8 cellular contexts compared by ENCODE assay signal in the genomic region with DNA sequence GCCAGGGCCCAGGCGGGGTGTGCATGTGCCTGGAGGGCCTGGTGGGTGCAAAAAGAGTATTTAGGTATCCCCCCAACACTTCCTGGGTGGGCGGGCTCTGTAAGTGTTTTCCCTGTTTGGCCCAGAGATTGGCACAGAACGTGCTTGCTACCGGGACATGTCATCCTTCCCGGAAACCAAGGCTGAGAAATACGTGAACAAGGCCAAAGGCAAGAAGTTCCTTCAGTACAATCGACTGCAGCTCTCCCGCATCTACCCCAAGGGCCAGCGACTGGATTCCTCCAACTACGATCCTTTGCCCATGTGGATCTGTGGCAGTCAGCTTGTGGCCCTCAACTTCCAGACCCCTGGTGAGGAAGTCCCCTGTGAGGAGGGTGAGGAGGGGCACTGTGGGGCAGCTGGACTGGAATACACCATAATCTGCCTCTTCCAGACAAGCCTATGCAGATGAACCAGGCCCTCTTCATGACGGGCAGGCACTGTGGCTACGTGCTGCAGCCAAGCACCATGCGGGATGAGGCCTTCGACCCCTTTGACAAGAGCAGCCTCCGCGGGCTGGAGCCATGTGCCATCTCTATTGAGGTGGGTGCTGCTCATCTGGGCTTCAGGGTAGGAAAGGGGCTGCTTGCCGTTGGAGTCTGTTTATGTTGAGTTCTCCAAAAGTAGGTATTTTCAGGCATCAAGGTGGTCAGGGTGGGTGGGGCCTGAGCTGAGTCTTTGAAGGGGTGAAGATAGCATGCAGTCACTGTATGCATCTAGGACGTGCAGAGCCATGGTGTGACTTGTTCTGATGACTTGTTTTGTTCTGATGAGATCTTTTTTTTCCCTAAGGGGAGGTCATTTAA. TPM values are rescaled to one million over a fixed set of nuclear protein-coding genes. Genes with fewer than 3 reads are reported as not detected.
DNase-seq lines count a peak whose midpoint lies in the region; ATAC-seq and TF ChIP-seq lines count a peak whose summit lies in the region.

No MANE protein-coding gene starts in this region.

- H3K4me3 ChIP-seq in PC-3 (ENCODE audit: low read length) (no peak overlapping the region), ascending aorta (no peak overlapping the region), stomach smooth muscle (ENCODE audit: low read length in 2 of 2) (no peak overlapping the region), MM.1S (ENCODE audit: low read length) (no peak overlapping the region)

- H3K27ac ChIP-seq in PC-3 (ENCODE audit: low read length): no peak overlapping the region
- peak overlapping the region; percentile 63 to 82 for H3K27ac ChIP-seq in ascending aorta
- H3K27ac ChIP-seq in stomach smooth muscle (ENCODE audit: low read length): peak overlapping the region; percentile 62
- H3K27ac ChIP-seq in MM.1S (ENCODE audit: low read length): no peak overlapping the region

- ATAC-seq in PC-3: peak; percentile 1; the same call in 1 of the 2 replicates
- no peak for ATAC-seq in left lobe of liver
- ATAC-seq in GM18511 (IDR thresholded peaks at IDR 0.05; ENCODE audit: unreplicated experiment): no peak

- H3K9ac ChIP-seq in PC-3 (ENCODE audit: low read length) (no peak overlapping the region), stomach smooth muscle (ENCODE audit: low read length in 2 of 2) (no peak overlapping the region), MM.1S (ENCODE audit: low read length) (no peak overlapping the region)

- DNase-seq in PC-3: no peak
- peak in 1 of 2 donors; percentile 69 for DNase-seq in ascending aorta (ENCODE audit: low spot score in 2 of 2)
- peak; percentile 44 for DNase-seq in left lobe of liver (ENCODE audit: low spot score)
- no peak for DNase-seq in NCI-H748 treated with DMSO at 0.1 percent for 48 hours (lab: John Stamatoyannopoulos, UW)
- DNase-seq in NCI-H1092 treated with DMSO at 0.1 percent for 48 hours (lab: John Stamatoyannopoulos, UW): no peak
- DNase-seq in MM.1S: no peak

- no peak overlapping the region for H2AFZ ChIP-seq in PC-3 (ENCODE audit: low read length)
- H2AFZ ChIP-seq in MM.1S (ENCODE audit: low read length): no peak overlapping the region

- H3K4me1 ChIP-seq in PC-3 (ENCODE audit: insufficient read depth, low read length) (peaks cover 13% of the 10 kb centered on the region), ascending aorta (peaks cover 8 to 48% of the 10 kb centered on the region in 2 donors), stomach smooth muscle (ENCODE audit: control insufficient read depth, insufficient read depth, low read length) (peaks cover 49% of the 10 kb centered on the region), MM.1S (ENCODE audit: low read length) (peaks cover 9% of the 10 kb centered on the region)

- TF ChIP-seq CTCF in PC-3 (conservative IDR thresholded peaks at IDR 0.05; ENCODE audit: low read depth, low read length) (no peak), ascending aorta (IDR thresholded peaks at IDR 0.05) (no peak), MM.1S (IDR thresholded peaks at IDR 0.05; ENCODE audit: low read length) (no peak)

- H3K4me2 ChIP-seq in PC-3 (ENCODE audit: low read length) (no peak overlapping the region), MM.1S (ENCODE audit: low read depth, low read length) (no peak overlapping the region)

- CTCF ChIA-PET in PC-3 (lab: Charles Lee): interaction anchor here (0.6 to 2.5 kb wide), 6 partner anchors 37 to 218 kb away, joined by 3 to 61 read pairs (median 5); partner anchors contain the start of gene LPIN3

- H3K36me3 ChIP-seq in PC-3 (ENCODE audit: low read depth, low read length): peaks cover 28% of the 10 kb centered on the region
- H3K36me3 ChIP-seq in ascending aorta: peaks cover 48 to 67% of the 10 kb centered on the region in 2 donors
- H3K36me3 ChIP-seq in stomach smooth muscle (ENCODE audit: control insufficient read depth in 2 of 2, insufficient read depth in 2 of 2, low read length in 2 of 2): peaks cover 31 to 56% of the 10 kb centered on the region in 2 donors
- peaks cover 11% of the 10 kb centered on the region; the same call in 1 of the 2 replicates for H3K36me3 ChIP-seq in MM.1S (replicated peaks; ENCODE audit: insufficient read depth, low read length)

- POLR2A ChIA-PET in PC-3 (lab: Charles Lee; ENCODE audit: unreplicated experiment): no interaction called here

- H3K27me3 ChIP-seq in PC-3 (ENCODE audit: low read length) (no peaks in the 10 kb centered on the region), ascending aorta (no peaks in the 10 kb centered on the region), stomach smooth muscle (ENCODE audit: control insufficient read depth in 1 of 2, insufficient read depth in 2 of 2, low read length in 2 of 2) (no peaks in the 10 kb centered on the region), MM.1S (replicated peaks; ENCODE audit: insufficient read depth, low read length) (no peaks in the 10 kb centered on the region)

- H3K9me3 ChIP-seq in PC-3 (ENCODE audit: low read length): no peaks in the 10 kb centered on the region
- H3K9me3 ChIP-seq in ascending aorta: no peaks in the 10 kb centered on the region
- no peaks in the 10 kb centered on the region for H3K9me3 ChIP-seq in stomach smooth muscle (ENCODE audit: control insufficient read depth in 2 of 2, low read length in 2 of 2)
- no peaks in the 10 kb centered on the region for H3K9me3 ChIP-seq in MM.1S (replicated peaks; ENCODE audit: insufficient read depth, low read length)

- H3K9me2 ChIP-seq in PC-3 (replicated peaks; ENCODE audit: low read length) (no peaks in the 10 kb centered on the region), MM.1S (replicated peaks; ENCODE audit: insufficient read depth, low read length) (no peaks in the 10 kb centered on the region)

- no TSS peak for BruUV-seq in PC-3 (replicated peaks; lab: Mats Ljungman, UMichigan)

- H3F3A ChIP-seq in PC-3 (ENCODE audit: low read length, unreplicated experiment): no peaks in the 10 kb centered on the region
- H3F3A ChIP-seq in MM.1S (ENCODE audit: insufficient read depth, low read length): peaks cover 5% of the 10 kb centered on the region; the same call in 1 of the 2 replicates

- H3K79me2 ChIP-seq in PC-3 (ENCODE audit: low read length): no peaks in the 10 kb centered on the region
- no peaks in the 10 kb centered on the region for H3K79me2 ChIP-seq in MM.1S (ENCODE audit: low read length)

- H4K20me1 ChIP-seq in PC-3 (ENCODE audit: low read length): no peaks in the 10 kb centered on the region
- peaks cover 7% of the 10 kb centered on the region; the same call in 1 of the 2 replicates for H4K20me1 ChIP-seq in MM.1S (ENCODE audit: insufficient read depth, low read length)

- intact Hi-C loops in PC-3 (cut with micrococcal nuclease): loop anchor here (1.0 kb wide), 2 partner anchors 60 to 168 kb away; partner anchors contain the start of gene LPIN3
- intact Hi-C loops in ascending aorta (cut with DNase I): loop anchor here (1.0 to 5.0 kb wide), 4 partner anchors 36 to 240 kb away; partner anchors contain the start of genes LPIN3 and PLCG1

RNA-seq across cellular contexts. Expression of gene PLCG1, which starts 35.2 kb away (rescaled TPM):
- total RNA-seq in PC-3 (2014; rRNA removed) (68.8 and 112 TPM in 2 replicates), ascending aorta (168 TPM), left lobe of liver (17.5 TPM)

Comparison
In these comparisons a context has a peak if more than half of its experiments do, and no peak if none do; other contexts are left out.
1. H3K27ac ChIP-seq: peak in ascending aorta (2 of 2) and stomach smooth muscle (single experiment); none in PC-3 (single experiment) and MM.1S (single experiment).